In genomic region chr11:64304316-64305072, GRCh38 we compare ENCODE assay signal across 1 cellular context.
TF ChIP-seq lines count a peak whose summit lies in the region.

No MANE protein-coding gene starts in this region.

TF ChIP-seq in K562, 482 proteins besides CTCF, POLR2A, EP300 and RAD21 (continued from another document and continues in another):
- TF ChIP-seq PBX2 (CRISPR knock-in tag; IDR thresholded peaks at IDR 0.05; ENCODE audit: low read depth) (no peak), PBX2 (tag; conservative IDR thresholded peaks at IDR 0.05; ENCODE audit: low read depth) (no peak), EZH2 (IDR thresholded peaks at IDR 0.05; ENCODE audit: borderline replicate concordance, low read depth, low read length) (no peak), TRIM28 (IDR thresholded peaks at IDR 0.05) (no peak), TSC22D4 (tag; IDR thresholded peaks at IDR 0.05) (no peak), ZFP30 (CRISPR knock-in tag; IDR thresholded peaks at IDR 0.05; ENCODE audit: borderline replicate concordance) (no peak), FOXA1 (IDR thresholded peaks at IDR 0.05; ENCODE audit: borderline replicate concordance) (no peak), FOXK2 (conservative IDR thresholded peaks at IDR 0.05 in 1 of 2, IDR thresholded peaks at IDR 0.05 in 1 of 2; ENCODE audit: low read depth in 2 of 2) (no peak), THRB (CRISPR knock-in tag; conservative IDR thresholded peaks at IDR 0.05) (no peak), L3MBTL2 (IDR thresholded peaks at IDR 0.05) (peak; percentile 89), MTA2 (IDR thresholded peaks at IDR 0.05; ENCODE audit: low read depth) (no peak), FIP1L1 (IDR thresholded peaks at IDR 0.05; ENCODE audit: low read depth, low read length, poor library complexity, severe bottlenecking) (no peak), MCM7 (IDR thresholded peaks at IDR 0.05) (no peak), TCF7 (IDR thresholded peaks at IDR 0.05; ENCODE audit: borderline replicate concordance) (no peak), TEAD1 (CRISPR knock-in tag; IDR thresholded peaks at IDR 0.05) (peak; percentile 6 to 69; a peak in 1 of 4 replicates), TEAD2 (tag; IDR thresholded peaks at IDR 0.05) (no peak), ZNF436 (CRISPR knock-in tag; IDR thresholded peaks at IDR 0.05) (no peak), ZNF830 (CRISPR knock-in tag; IDR thresholded peaks at IDR 0.05) (no peak), MAFF (IDR thresholded peaks at IDR 0.05; ENCODE audit: low read length) (no peak), NFYB (IDR thresholded peaks at IDR 0.05; ENCODE audit: extremely low read depth, insufficient read length) (no peak), GABPB1 (CRISPR knock-in tag; IDR thresholded peaks at IDR 0.05) (peak; percentile 60; the same call in 1 of the 2 replicates), UBTF (IDR thresholded peaks at IDR 0.05; ENCODE audit: borderline replicate concordance in 1 of 2, low read depth in 2 of 2, low read length in 2 of 2) (peak in 1 of 2 experiments; percentile 69; a peak in 1 of 4 replicates), RUNX1 (IDR thresholded peaks at IDR 0.05; ENCODE audit: low read depth) (no peak), SRF (CRISPR knock-in tag; IDR thresholded peaks at IDR 0.05) (no peak), ZNF239 (CRISPR knock-in tag; IDR thresholded peaks at IDR 0.05) (no peak), ZNF165 (CRISPR knock-in tag; IDR thresholded peaks at IDR 0.05; ENCODE audit: borderline replicate concordance) (no peak), KLF16 (IDR thresholded peaks at IDR 0.05) (no peak), FOXP4 (CRISPR knock-in tag; IDR thresholded peaks at IDR 0.05; ENCODE audit: borderline replicate concordance) (no peak), XRCC3 (IDR thresholded peaks at IDR 0.05) (no peak), SAP30 (IDR thresholded peaks at IDR 0.05; ENCODE audit: borderline replicate concordance, insufficient read depth, low read depth, low read length, poor library complexity, severe bottlenecking) (no peak), ELF2 (CRISPR knock-in tag; IDR thresholded peaks at IDR 0.05) (0 out of 2 replicates have a peak, but pooled peaks have one; percentile 59), ZFP36 (IDR thresholded peaks at IDR 0.05; ENCODE audit: low read depth, low read length, partially characterized antibody) (no peak)
- TF ChIP-seq, protein P1, sequence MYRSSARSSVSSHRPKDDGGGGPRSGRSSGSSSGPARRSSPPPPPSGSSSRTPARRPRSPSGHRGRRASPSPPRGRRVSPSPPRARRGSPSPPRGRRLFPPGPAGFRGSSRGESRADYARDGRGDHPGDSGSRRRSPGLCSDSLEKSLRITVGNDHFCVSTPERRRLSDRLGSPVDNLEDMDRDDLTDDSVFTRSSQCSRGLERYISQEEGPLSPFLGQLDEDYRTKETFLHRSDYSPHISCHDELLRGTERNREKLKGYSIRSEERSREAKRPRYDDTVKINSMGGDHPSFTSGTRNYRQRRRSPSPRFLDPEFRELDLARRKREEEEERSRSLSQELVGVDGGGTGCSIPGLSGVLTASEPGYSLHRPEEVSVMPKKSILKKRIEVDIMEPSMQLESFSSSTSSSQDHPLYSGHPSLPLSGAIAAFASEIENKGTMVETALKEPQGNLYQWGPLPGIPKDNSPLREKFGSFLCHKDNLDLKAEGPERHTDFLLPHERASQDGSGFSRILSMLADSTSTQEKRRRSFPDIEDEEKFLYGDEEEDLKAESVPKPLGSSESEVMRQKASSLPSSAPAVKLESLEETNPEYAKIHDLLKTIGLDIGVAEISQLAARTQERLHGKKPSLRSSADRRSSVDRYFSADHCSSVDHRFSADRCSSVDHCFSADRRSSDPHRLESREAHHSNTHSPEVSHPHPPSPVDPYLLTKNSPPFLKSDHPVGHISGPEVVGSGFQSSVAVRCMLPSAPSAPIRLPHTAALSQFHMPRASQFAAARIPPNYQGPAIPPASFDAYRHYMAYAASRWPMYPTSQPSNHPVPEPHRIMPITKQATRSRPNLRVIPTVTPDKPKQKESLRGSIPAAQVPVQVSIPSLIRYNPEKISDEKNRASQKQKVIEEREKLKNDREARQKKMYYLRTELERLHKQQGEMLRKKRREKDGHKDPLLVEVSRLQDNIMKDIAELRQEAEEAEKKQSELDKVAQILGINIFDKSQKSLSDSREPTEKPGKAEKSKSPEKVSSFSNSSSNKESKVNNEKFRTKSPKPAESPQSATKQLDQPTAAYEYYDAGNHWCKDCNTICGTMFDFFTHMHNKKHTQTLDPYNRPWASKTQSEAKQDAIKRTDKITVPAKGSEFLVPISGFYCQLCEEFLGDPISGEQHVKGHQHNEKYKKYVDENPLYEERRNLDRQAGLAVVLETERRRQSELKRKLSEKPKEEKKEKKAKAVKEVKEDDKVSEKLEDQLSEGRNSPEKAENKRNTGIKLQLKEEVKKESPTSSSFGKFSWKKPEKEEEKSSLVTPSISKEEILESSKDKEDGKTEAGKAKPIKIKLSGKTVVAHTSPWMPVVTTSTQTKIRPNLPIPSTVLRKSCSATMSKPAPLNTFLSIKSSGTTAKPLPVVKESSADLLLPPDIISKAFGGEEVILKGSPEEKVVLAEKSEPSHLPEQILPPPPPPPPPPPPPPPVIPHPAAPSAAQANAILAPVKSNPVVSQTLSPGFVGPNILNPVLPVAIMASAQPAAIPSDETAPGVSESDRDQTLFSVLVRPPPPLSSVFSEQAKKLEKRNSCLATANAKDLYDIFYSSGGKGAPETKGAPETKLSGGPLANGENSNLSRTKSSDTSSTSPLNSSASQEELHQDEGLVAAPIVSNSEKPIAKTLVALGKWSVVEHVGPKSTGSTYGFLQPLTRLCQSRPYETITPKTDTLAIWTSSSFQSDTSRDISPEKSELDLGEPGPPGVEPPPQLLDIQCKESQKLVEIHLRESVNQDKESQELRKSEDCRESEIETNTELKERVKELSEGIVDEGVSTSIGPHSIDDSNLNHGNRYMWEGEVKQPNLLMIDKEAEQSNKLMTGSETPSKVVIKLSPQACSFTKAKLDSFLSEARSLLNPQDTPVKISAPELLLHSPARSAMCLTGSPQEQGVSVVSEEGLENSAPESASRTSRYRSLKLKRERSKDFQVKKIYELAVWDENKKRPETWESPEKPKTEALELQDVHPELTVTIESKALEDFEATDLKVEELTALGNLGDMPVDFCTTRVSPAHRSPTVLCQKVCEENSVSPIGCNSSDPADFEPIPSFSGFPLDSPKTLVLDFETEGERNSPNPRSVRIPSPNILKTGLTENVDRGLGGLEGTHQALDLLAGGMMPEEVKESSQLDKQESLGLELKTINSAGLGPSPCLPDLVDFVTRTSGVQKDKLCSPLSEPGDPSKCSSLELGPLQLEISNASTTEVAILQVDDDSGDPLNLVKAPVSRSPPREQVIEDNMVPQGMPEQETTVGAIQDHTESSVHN (IDR thresholded peaks at IDR 0.05; ENCODE audit: borderline replicate concordance in 1 of 2, low read depth in 1 of 2) = 0 out of 4 replicates have a peak, but pooled peaks of 1 of the 2 experiments have one; percentile 37
- TF ChIP-seq, protein P2, sequence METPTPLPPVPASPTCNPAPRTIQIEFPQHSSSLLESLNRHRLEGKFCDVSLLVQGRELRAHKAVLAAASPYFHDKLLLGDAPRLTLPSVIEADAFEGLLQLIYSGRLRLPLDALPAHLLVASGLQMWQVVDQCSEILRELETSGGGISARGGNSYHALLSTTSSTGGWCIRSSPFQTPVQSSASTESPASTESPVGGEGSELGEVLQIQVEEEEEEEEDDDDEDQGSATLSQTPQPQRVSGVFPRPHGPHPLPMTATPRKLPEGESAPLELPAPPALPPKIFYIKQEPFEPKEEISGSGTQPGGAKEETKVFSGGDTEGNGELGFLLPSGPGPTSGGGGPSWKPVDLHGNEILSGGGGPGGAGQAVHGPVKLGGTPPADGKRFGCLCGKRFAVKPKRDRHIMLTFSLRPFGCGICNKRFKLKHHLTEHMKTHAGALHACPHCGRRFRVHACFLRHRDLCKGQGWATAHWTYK (CRISPR knock-in tag; IDR thresholded peaks at IDR 0.05) = peak; percentile 9; the same call in 1 of the 2 replicates
- TF ChIP-seq, protein P3, sequence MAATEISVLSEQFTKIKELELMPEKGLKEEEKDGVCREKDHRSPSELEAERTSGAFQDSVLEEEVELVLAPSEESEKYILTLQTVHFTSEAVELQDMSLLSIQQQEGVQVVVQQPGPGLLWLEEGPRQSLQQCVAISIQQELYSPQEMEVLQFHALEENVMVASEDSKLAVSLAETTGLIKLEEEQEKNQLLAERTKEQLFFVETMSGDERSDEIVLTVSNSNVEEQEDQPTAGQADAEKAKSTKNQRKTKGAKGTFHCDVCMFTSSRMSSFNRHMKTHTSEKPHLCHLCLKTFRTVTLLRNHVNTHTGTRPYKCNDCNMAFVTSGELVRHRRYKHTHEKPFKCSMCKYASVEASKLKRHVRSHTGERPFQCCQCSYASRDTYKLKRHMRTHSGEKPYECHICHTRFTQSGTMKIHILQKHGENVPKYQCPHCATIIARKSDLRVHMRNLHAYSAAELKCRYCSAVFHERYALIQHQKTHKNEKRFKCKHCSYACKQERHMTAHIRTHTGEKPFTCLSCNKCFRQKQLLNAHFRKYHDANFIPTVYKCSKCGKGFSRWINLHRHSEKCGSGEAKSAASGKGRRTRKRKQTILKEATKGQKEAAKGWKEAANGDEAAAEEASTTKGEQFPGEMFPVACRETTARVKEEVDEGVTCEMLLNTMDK (IDR thresholded peaks at IDR 0.05; ENCODE audit: borderline replicate concordance, insufficient read depth, low read depth, low read length, poor library complexity, severe bottlenecking) = peak; percentile 90
- TF ChIP-seq, protein P4, sequence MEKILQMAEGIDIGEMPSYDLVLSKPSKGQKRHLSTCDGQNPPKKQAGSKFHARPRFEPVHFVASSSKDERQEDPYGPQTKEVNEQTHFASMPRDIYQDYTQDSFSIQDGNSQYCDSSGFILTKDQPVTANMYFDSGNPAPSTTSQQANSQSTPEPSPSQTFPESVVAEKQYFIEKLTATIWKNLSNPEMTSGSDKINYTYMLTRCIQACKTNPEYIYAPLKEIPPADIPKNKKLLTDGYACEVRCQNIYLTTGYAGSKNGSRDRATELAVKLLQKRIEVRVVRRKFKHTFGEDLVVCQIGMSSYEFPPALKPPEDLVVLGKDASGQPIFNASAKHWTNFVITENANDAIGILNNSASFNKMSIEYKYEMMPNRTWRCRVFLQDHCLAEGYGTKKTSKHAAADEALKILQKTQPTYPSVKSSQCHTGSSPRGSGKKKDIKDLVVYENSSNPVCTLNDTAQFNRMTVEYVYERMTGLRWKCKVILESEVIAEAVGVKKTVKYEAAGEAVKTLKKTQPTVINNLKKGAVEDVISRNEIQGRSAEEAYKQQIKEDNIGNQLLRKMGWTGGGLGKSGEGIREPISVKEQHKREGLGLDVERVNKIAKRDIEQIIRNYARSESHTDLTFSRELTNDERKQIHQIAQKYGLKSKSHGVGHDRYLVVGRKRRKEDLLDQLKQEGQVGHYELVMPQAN (IDR thresholded peaks at IDR 0.05; ENCODE audit: borderline replicate concordance) = peak; percentile 75; the same call in 1 of the 2 replicates
